Comparison of ENCODE assay signal across 9 cellular contexts in genomic region chr5:137778772-137779564, GRCh38. TPM values are rescaled to one million over a fixed set of nuclear protein-coding genes. Genes with fewer than 3 reads are reported as not detected.
A peak's percentile ranks its signal among the peaks of the same experiment; 100 is the strongest.
DNase-seq lines count a peak whose midpoint lies in the region; ATAC-seq and TF ChIP-seq lines count a peak whose summit lies in the region.
"Had no signal": no experiment of that assay in that cellular context is flagged by ENCODE, and none has a peak within 500 bp of the region (broad histone marks: within the 10 kb centered on the region; RNA-seq: fewer than 3 reads in every experiment).

No MANE protein-coding gene starts in this region.

- H3K27ac Mint-ChIP-seq in memory B cell: no peak overlapping the region
- H3K27ac Mint-ChIP-seq: activated naive CD8-positive, alpha-beta T cell treated with anti-CD3 and anti-CD28 coated beads, Interleukin-2, amount 10 ng/mL, durations not matched to agents 7 days and 5 days had no signal

- ATAC-seq in heart left ventricle (no peak), right cardiac atrium (no peak), memory B cell (ENCODE audit: low read depth) (no peak), GM18867 (IDR thresholded peaks at IDR 0.05; ENCODE audit: unreplicated experiment) (no peak), GM21529 (IDR thresholded peaks at IDR 0.05; ENCODE audit: unreplicated experiment) (no peak)
- ATAC-seq in activated CD4-positive, CD25-positive, alpha-beta regulatory T cell treated with anti-CD3 and anti-CD28 coated beads, Interleukin-2, amount 50 U/mL, for 24 hours: no peak

- H3K27me3 Mint-ChIP-seq in memory B cell: no peaks in the 10 kb centered on the region

- H3K27me3 ChIP-seq in heart left ventricle (no peaks in the 10 kb centered on the region), right cardiac atrium (ENCODE audit: control insufficient read depth, insufficient read depth) (no peaks in the 10 kb centered on the region)

- no peaks in the 10 kb centered on the region for H3K9me3 ChIP-seq in heart left ventricle
- H3K9me3 ChIP-seq in right cardiac atrium (ENCODE audit: control insufficient read depth, low read length): no peaks in the 10 kb centered on the region

- H3K36me3 Mint-ChIP-seq in memory B cell: peaks cover 5% of the 10 kb centered on the region
- H3K36me3 Mint-ChIP-seq: activated naive CD8-positive, alpha-beta T cell treated with anti-CD3 and anti-CD28 coated beads, Interleukin-2, amount 10 ng/mL, durations not matched to agents 7 days and 5 days had no signal

- no peak for TF ChIP-seq POLR2A in heart left ventricle (IDR thresholded peaks at IDR 0.05)

- no peaks in the 10 kb centered on the region for H3K9me3 Mint-ChIP-seq in memory B cell
- H3K9me3 Mint-ChIP-seq: activated naive CD8-positive, alpha-beta T cell treated with anti-CD3 and anti-CD28 coated beads, Interleukin-2, amount 10 ng/mL, durations not matched to agents 7 days and 5 days had no signal

- H3K4me3 Mint-ChIP-seq in memory B cell: no peak overlapping the region
- H3K4me3 Mint-ChIP-seq: activated naive CD8-positive, alpha-beta T cell treated with anti-CD3 and anti-CD28 coated beads, Interleukin-2, amount 10 ng/mL, durations not matched to agents 7 days and 5 days had no signal

- no peak overlapping the region for H3K27ac ChIP-seq in heart left ventricle
- H3K27ac ChIP-seq in right cardiac atrium (ENCODE audit: low read length): no peak overlapping the region

- 53 to 66% (median 58%) methylated on average over 2 of the region's 2 CpGs for WGBS in heart left ventricle, 4 donors
- WGBS in right cardiac atrium: 51% methylated on average over 2 of the region's 2 CpGs

- TF ChIP-seq CTCF in heart left ventricle (IDR thresholded peaks at IDR 0.05): peak; percentile 64 to 85 (median 74)

- intact Hi-C loops in heart left ventricle (cut with DNase I) (loop anchor here (2.0 to 10.0 kb wide), 7 partner anchors 43 to 356 kb away; partner anchors contain the start of genes NME5 (in 6 of the 10) and FAM13B (in 4 of the 10)), right cardiac atrium (cut with DNase I) (loop anchor here in 1 of 4 donors (10.0 kb wide), 1 partner anchor 356 kb away; the partner anchor contains the start of gene NME5)

- peaks cover 0 to 7% (median 0%) of the 10 kb centered on the region in 12 donors for H3K4me1 ChIP-seq in heart left ventricle
- H3K4me1 ChIP-seq in right cardiac atrium (ENCODE audit: control insufficient read depth, insufficient read depth, low read length): no peaks in the 10 kb centered on the region

- no peak for DNase-seq in heart left ventricle
- DNase-seq in right cardiac atrium: no peak
- DNase-seq in NCI-H345 treated with DMSO at 0.1 percent for 48 hours (lab: John Stamatoyannopoulos, UW; ENCODE audit: unreplicated experiment): peak; percentile 5
- DNase-seq in cerebellar cortex (ENCODE audit: low spot score): peak; percentile 86
- DNase-seq in memory B cell (ENCODE audit: low spot score in 2 of 2): peak; percentile 3 to 18
- DNase-seq: activated naive CD8-positive, alpha-beta T cell treated with anti-CD3 and anti-CD28 coated beads, Interleukin-2, amount 10 ng/mL, durations not matched to agents 7 days and 5 days had no signal

- no peak overlapping the region for H3K4me3 ChIP-seq in heart left ventricle
- H3K4me3 ChIP-seq in right cardiac atrium (ENCODE audit: low read length): no peak overlapping the region

- no peaks in the 10 kb centered on the region for H3K4me1 Mint-ChIP-seq in memory B cell
- H3K4me1 Mint-ChIP-seq: activated naive CD8-positive, alpha-beta T cell treated with anti-CD3 and anti-CD28 coated beads, Interleukin-2, amount 10 ng/mL, durations not matched to agents 7 days and 5 days had no signal

- H3K36me3 ChIP-seq in heart left ventricle: no peaks in the 10 kb centered on the region

RNA-seq across cellular contexts. Expression of gene HNRNPA0, which starts 24.8 kb away (rescaled TPM):
- total RNA-seq in heart left ventricle: 10 to 100 TPM in 7 of 9 donors, 1 to 10 TPM in 2; 4.0 to 21.0 (median 14.2) TPM
- 10 to 100 TPM in 1 of 2 donors, 1 to 10 TPM in 1; 9.4 to 27.6 TPM for polyA plus RNA-seq in heart left ventricle
- total RNA-seq in right cardiac atrium: 10 to 100 TPM; 16.7 to 26.7 (median 19.7) TPM
- polyA plus RNA-seq in right cardiac atrium: 19.5 TPM

RNA-seq across cellular contexts. Expression of gene KLHL3, which starts 43.1 kb away (rescaled TPM):
- total RNA-seq in heart left ventricle (10 to 100 TPM; 16.9 to 77.6 (median 26.1) TPM), right cardiac atrium (10 to 100 TPM; 39.6 to 57.7 (median 41.0) TPM)
- polyA plus RNA-seq in heart left ventricle (10 to 100 TPM in 1 of 2 donors, 1 to 10 TPM in 1; 8.3 to 54.6 TPM), right cardiac atrium (13.1 TPM)

Comparison
In these comparisons a context has a peak if more than half of its experiments do, and no peak if none do; other contexts are left out.
1. DNase-seq: peak in NCI-H345 treated with DMSO at 0.1 percent for 48 hours (single experiment), cerebellar cortex (single experiment) and memory B cell (2 of 2); none in heart left ventricle (0 of 5) and right cardiac atrium (0 of 3).